In the genomic region with DNA sequence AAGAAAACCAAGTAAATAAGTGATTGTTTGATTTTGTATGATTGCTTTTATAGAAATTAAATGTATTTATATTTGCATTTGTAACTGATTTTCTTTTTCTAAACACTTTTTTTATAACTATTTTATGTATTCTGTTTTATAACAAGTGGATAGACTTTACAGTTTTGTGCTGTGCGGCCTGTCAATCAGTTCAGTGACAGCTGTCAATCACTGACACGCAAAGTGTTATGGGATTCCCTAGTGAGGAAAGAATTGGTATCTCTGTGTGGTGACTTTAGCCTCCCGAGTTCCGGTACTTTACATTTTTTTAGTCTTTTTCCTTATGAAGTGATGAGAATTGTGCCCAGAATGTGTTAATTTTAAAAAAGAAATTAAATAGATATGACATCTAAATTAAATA, we compare ENCODE assay signal across 2 cellular contexts.
TF ChIP-seq lines count a peak whose summit lies in the region.

No MANE protein-coding gene starts in this region.

TF ChIP-seq in HEK293T, 16 proteins besides CTCF, POLR2A, EP300 and RAD21 (continued from another document):
- peak; percentile 94 for TF ChIP-seq PKNOX1 (IDR thresholded peaks at IDR 0.05)
- TF ChIP-seq FOXA1 (IDR thresholded peaks at IDR 0.05) = no peak
- no peak for TF ChIP-seq NFRKB (IDR thresholded peaks at IDR 0.05)
- no peak for TF ChIP-seq TARDBP (IDR thresholded peaks at IDR 0.05)
- no peak for TF ChIP-seq CTBP1 (IDR thresholded peaks at IDR 0.05; ENCODE audit: borderline replicate concordance)
- TF ChIP-seq HDGF (IDR thresholded peaks at IDR 0.05; ENCODE audit: borderline replicate concordance) = no peak
TF ChIP-seq in HEK293T: peak in this region for 1.

TF ChIP-seq in K562, 482 proteins besides CTCF, POLR2A, EP300 and RAD21 (continued from another document):
- TF ChIP-seq ELK1 (CRISPR knock-in tag; IDR thresholded peaks at IDR 0.05) (no peak), MEIS2 (IDR thresholded peaks at IDR 0.05; ENCODE audit: partially characterized antibody) (peak; percentile 80), BACH1 (tag; IDR thresholded peaks at IDR 0.05) (no peak), PKNOX1 (IDR thresholded peaks at IDR 0.05) (peak; percentile 93)
- TF ChIP-seq, protein P1, sequence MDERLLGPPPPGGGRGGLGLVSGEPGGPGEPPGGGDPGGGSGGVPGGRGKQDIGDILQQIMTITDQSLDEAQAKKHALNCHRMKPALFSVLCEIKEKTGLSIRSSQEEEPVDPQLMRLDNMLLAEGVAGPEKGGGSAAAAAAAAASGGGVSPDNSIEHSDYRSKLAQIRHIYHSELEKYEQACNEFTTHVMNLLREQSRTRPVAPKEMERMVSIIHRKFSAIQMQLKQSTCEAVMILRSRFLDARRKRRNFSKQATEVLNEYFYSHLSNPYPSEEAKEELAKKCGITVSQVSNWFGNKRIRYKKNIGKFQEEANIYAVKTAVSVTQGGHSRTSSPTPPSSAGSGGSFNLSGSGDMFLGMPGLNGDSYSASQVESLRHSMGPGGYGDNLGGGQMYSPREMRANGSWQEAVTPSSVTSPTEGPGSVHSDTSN (CRISPR knock-in tag; IDR thresholded peaks at IDR 0.05; ENCODE audit: low read depth) = no peak
- TF ChIP-seq, protein P1 (tag; conservative IDR thresholded peaks at IDR 0.05; ENCODE audit: low read depth) = peak; percentile 81
- TF ChIP-seq, protein P2, sequence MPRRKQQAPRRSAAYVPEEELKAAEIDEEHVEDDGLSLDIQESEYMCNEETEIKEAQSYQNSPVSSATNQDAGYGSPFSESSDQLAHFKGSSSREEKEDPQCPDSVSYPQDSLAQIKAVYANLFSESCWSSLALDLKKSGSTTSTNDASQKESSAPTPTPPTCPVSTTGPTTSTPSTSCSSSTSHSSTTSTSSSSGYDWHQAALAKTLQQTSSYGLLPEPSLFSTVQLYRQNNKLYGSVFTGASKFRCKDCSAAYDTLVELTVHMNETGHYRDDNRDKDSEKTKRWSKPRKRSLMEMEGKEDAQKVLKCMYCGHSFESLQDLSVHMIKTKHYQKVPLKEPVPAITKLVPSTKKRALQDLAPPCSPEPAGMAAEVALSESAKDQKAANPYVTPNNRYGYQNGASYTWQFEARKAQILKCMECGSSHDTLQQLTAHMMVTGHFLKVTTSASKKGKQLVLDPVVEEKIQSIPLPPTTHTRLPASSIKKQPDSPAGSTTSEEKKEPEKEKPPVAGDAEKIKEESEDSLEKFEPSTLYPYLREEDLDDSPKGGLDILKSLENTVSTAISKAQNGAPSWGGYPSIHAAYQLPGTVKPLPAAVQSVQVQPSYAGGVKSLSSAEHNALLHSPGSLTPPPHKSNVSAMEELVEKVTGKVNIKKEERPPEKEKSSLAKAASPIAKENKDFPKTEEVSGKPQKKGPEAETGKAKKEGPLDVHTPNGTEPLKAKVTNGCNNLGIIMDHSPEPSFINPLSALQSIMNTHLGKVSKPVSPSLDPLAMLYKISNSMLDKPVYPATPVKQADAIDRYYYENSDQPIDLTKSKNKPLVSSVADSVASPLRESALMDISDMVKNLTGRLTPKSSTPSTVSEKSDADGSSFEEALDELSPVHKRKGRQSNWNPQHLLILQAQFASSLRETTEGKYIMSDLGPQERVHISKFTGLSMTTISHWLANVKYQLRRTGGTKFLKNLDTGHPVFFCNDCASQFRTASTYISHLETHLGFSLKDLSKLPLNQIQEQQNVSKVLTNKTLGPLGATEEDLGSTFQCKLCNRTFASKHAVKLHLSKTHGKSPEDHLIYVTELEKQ (CRISPR knock-in tag; IDR thresholded peaks at IDR 0.05) = peak; percentile 70; the same call in 1 of the 2 replicates
